ENCODE assay signal across 1 cellular context in the genomic region with DNA sequence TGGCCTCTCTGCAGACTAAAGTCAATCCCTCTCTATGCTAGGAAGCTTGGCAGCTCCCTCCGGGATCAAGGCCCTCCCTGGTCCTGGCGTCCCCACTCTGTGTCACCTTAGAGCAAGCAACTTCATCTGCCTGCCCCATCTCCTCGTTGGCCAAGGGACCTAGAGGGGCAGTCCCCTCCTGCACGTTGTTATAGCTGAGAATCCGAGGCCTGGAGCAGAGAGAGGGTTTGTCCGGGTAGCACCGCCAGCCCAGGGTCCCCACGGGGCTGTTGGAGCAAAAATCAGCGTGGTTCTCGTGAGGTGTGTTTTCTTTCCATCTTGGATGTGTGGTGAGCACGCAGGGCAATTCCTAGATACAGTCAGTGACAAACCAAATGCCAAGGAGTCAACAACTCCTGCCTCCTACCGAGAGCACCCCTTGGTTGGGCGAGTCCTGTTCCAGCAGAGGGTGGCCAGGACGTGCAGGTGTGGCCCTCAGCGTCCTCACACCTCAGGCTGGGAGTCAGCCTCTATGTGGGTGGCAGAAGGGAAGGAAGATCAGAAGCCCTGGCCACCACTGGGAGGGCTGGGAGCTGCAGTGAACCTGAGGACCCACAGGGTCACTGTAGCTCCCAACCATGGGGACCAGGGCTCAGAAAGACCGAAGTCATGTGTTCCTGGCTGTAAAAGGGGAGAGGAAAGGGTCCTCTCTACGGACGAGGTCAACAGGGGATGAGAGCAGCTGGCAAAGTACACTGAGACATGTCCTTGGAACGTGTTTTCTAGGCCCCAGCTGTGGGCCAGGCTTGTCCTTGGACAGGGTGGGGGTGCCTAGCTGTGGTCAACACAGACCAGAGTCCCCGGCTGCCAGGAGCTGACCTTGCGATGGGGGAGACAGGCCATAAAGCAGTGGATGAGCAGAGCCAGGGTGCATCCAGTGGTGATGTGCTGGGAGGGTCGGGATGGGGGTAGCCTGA.
A peak's percentile ranks its signal among the peaks of the same experiment; 100 is the strongest.
TF ChIP-seq lines count a peak whose summit lies in the region.

No MANE protein-coding gene starts in this region.

TF ChIP-seq in HepG2, 621 proteins besides CTCF, POLR2A, EP300 and RAD21 (continued from another document and continues in another):
- TF ChIP-seq ZIK1 (CRISPR knock-in tag; IDR thresholded peaks at IDR 0.05; ENCODE audit: borderline replicate concordance, low read depth) = peak; percentile 93; the same call in 1 of the 2 replicates
- no peak for TF ChIP-seq SUZ12 (IDR thresholded peaks at IDR 0.05; ENCODE audit: low read depth, low read length)
- peak; percentile 98 for TF ChIP-seq ZNF747 (CRISPR knock-in tag; IDR thresholded peaks at IDR 0.05; ENCODE audit: borderline replicate concordance)
- no peak for TF ChIP-seq HHEX (CRISPR knock-in tag; IDR thresholded peaks at IDR 0.05)
- TF ChIP-seq XBP1 (CRISPR knock-in tag; IDR thresholded peaks at IDR 0.05) = 0 out of 2 replicates have a peak, but pooled peaks have one; percentile 25
- TF ChIP-seq SNRNP70 (IDR thresholded peaks at IDR 0.05; ENCODE audit: low read depth, low read length) = no peak
- TF ChIP-seq ZNF33B (CRISPR knock-in tag; IDR thresholded peaks at IDR 0.05) = peak; percentile 94; the same call in 1 of the 2 replicates
- no peak for TF ChIP-seq ZNF496 (CRISPR knock-in tag; IDR thresholded peaks at IDR 0.05; ENCODE audit: insufficient replicate concordance)
- peak; percentile 51; the same call in 1 of the 2 replicates for TF ChIP-seq ZNF274 (CRISPR knock-in tag; IDR thresholded peaks at IDR 0.05)
- no peak; the same call in 1 of the 2 replicates for TF ChIP-seq ZNF570 (CRISPR knock-in tag; IDR thresholded peaks at IDR 0.05; ENCODE audit: borderline replicate concordance)
- TF ChIP-seq, protein P1, sequence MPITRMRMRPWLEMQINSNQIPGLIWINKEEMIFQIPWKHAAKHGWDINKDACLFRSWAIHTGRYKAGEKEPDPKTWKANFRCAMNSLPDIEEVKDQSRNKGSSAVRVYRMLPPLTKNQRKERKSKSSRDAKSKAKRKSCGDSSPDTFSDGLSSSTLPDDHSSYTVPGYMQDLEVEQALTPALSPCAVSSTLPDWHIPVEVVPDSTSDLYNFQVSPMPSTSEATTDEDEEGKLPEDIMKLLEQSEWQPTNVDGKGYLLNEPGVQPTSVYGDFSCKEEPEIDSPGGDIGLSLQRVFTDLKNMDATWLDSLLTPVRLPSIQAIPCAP (CRISPR knock-in tag; IDR thresholded peaks at IDR 0.05; ENCODE audit: low read depth) = peak; percentile 75; the same call in 1 of the 2 replicates
- TF ChIP-seq FOSL1 (CRISPR knock-in tag; IDR thresholded peaks at IDR 0.05; ENCODE audit: borderline replicate concordance) = no peak
- TF ChIP-seq IKZF1 (IDR thresholded peaks at IDR 0.05) = no peak
- TF ChIP-seq, protein P2, sequence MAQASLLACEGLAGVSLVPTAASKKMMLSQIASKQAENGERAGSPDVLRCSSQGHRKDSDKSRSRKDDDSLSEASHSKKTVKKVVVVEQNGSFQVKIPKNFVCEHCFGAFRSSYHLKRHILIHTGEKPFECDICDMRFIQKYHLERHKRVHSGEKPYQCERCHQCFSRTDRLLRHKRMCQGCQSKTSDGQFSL (CRISPR knock-in tag; IDR thresholded peaks at IDR 0.05) = peak; percentile 98
- peak; percentile 83 for TF ChIP-seq ZFY (CRISPR knock-in tag; IDR thresholded peaks at IDR 0.05)
- TF ChIP-seq AKNA (CRISPR knock-in tag; IDR thresholded peaks at IDR 0.05; ENCODE audit: borderline replicate concordance) = no peak
- TF ChIP-seq, protein P3, sequence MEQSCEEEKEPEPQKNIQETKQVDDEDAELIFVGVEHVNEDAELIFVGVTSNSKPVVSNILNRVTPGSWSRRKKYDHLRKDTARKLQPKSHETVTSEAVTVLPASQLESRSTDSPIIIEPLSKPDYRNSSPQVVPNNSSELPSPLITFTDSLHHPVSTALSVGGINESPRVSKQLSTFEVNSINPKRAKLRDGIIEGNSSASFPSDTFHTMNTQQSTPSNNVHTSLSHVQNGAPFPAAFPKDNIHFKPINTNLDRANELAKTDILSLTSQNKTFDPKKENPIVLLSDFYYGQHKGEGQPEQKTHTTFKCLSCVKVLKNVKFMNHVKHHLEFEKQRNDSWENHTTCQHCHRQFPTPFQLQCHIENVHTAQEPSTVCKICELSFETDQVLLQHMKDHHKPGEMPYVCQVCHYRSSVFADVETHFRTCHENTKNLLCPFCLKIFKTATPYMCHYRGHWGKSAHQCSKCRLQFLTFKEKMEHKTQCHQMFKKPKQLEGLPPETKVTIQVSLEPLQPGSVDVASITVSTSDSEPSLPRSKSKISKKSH (CRISPR knock-in tag; IDR thresholded peaks at IDR 0.05; ENCODE audit: borderline replicate concordance) = peak; percentile 83
- no peak for TF ChIP-seq ZNF235 (CRISPR knock-in tag; IDR thresholded peaks at IDR 0.05; ENCODE audit: borderline replicate concordance)
- peak; percentile 97; the same call in 1 of the 2 replicates for TF ChIP-seq ZNF788 (CRISPR knock-in tag; IDR thresholded peaks at IDR 0.05; ENCODE audit: borderline replicate concordance)
- TF ChIP-seq GABPA (IDR thresholded peaks at IDR 0.05; ENCODE audit: low read depth, low read length) = no peak
- TF ChIP-seq GABPA (CRISPR knock-in tag; IDR thresholded peaks at IDR 0.05; ENCODE audit: low read depth) = peak; percentile 51; the same call in 1 of the 2 replicates
- TF ChIP-seq NKX3-1 (CRISPR knock-in tag; IDR thresholded peaks at IDR 0.05) = no peak
- TF ChIP-seq NFRKB (IDR thresholded peaks at IDR 0.05) = no peak
- no peak for TF ChIP-seq CSRNP2 (CRISPR knock-in tag; conservative IDR thresholded peaks at IDR 0.05; ENCODE audit: low read depth)
- no peak for TF ChIP-seq FLYWCH1 (CRISPR knock-in tag; IDR thresholded peaks at IDR 0.05)
- TF ChIP-seq LCORL (IDR thresholded peaks at IDR 0.05) = no peak
- TF ChIP-seq LCORL (CRISPR knock-in tag; IDR thresholded peaks at IDR 0.05) = peak; percentile 99
- TF ChIP-seq HOXA5 (CRISPR knock-in tag; IDR thresholded peaks at IDR 0.05) = peak; percentile 55; the same call in 1 of the 2 replicates
- TF ChIP-seq MIER2 (CRISPR knock-in tag; IDR thresholded peaks at IDR 0.05) = 0 out of 2 replicates have a peak, but pooled peaks have one; percentile 60
- TF ChIP-seq, protein P4, sequence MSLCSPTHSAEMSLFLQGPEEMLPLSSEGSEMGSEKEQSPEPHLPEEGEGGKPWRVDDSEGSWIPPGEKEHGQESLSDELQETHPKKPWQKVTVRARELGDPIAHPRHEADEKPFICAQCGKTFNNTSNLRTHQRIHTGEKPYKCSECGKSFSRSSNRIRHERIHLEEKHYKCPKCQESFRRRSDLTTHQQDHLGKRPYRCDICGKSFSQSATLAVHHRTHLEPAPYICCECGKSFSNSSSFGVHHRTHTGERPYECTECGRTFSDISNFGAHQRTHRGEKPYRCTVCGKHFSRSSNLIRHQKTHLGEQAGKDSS (CRISPR knock-in tag; IDR thresholded peaks at IDR 0.05; ENCODE audit: borderline replicate concordance, low read depth) = peak; percentile 99; the same call in 1 of the 2 replicates
- TF ChIP-seq, protein P5, sequence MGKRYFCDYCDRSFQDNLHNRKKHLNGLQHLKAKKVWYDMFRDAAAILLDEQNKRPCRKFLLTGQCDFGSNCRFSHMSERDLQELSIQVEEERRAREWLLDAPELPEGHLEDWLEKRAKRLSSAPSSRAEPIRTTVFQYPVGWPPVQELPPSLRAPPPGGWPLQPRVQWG (CRISPR knock-in tag; IDR thresholded peaks at IDR 0.05; ENCODE audit: borderline replicate concordance, low read depth) = no peak
- TF ChIP-seq ELF1 (CRISPR knock-in tag; IDR thresholded peaks at IDR 0.05) = peak; percentile 63; the same call in 1 of the 2 replicates
- TF ChIP-seq ZNF746 (CRISPR knock-in tag; IDR thresholded peaks at IDR 0.05) = peak; percentile 91; the same call in 1 of the 2 replicates
- TF ChIP-seq ZBTB1 (CRISPR knock-in tag; IDR thresholded peaks at IDR 0.05; ENCODE audit: borderline replicate concordance) = no peak
- TF ChIP-seq, protein P6, sequence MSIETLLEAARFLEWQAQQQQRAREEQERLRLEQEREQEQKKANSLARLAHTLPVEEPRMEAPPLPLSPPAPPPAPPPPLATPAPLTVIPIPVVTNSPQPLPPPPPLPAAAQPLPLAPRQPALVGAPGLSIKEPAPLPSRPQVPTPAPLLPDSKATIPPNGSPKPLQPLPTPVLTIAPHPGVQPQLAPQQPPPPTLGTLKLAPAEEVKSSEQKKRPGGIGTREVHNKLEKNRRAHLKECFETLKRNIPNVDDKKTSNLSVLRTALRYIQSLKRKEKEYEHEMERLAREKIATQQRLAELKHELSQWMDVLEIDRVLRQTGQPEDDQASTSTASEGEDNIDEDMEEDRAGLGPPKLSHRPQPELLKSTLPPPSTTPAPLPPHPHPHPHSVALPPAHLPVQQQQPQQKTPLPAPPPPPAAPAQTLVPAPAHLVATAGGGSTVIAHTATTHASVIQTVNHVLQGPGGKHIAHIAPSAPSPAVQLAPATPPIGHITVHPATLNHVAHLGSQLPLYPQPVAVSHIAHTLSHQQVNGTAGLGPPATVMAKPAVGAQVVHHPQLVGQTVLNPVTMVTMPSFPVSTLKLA (IDR thresholded peaks at IDR 0.05) = peak; percentile 44; the same call in 1 of the 2 replicates
- TF ChIP-seq, protein P7, sequence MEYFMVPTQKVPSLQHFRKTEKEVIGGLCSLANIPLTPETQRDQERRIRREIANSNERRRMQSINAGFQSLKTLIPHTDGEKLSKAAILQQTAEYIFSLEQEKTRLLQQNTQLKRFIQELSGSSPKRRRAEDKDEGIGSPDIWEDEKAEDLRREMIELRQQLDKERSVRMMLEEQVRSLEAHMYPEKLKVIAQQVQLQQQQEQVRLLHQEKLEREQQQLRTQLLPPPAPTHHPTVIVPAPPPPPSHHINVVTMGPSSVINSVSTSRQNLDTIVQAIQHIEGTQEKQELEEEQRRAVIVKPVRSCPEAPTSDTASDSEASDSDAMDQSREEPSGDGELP (IDR thresholded peaks at IDR 0.05; ENCODE audit: borderline replicate concordance, low read depth) = peak; percentile 99
- TF ChIP-seq ZNF710 (CRISPR knock-in tag; IDR thresholded peaks at IDR 0.05; ENCODE audit: borderline replicate concordance) = peak; percentile 65; the same call in 1 of the 2 replicates
- TF ChIP-seq MIXL1 (CRISPR knock-in tag; IDR thresholded peaks at IDR 0.05) = peak; percentile 97
- TF ChIP-seq ASH2L (IDR thresholded peaks at IDR 0.05; ENCODE audit: insufficient read length, low read depth, low read length) = no peak
- no peak for TF ChIP-seq JDP2 (CRISPR knock-in tag; IDR thresholded peaks at IDR 0.05; ENCODE audit: borderline replicate concordance)
- TF ChIP-seq YEATS4 (CRISPR knock-in tag; IDR thresholded peaks at IDR 0.05; ENCODE audit: borderline replicate concordance) = peak; percentile 58; the same call in 1 of the 2 replicates
- TF ChIP-seq KDM2A (CRISPR knock-in tag; IDR thresholded peaks at IDR 0.05; ENCODE audit: borderline replicate concordance, low read depth) = peak; percentile 48; the same call in 1 of the 2 replicates
- TF ChIP-seq ETV6 (CRISPR knock-in tag; conservative IDR thresholded peaks at IDR 0.05) = no peak; the same call in 1 of the 2 replicates
